In genomic region chr20:17612287-17612974, GRCh38 we compare ENCODE assay signal across 9 cellular contexts. TPM values are rescaled to one million over a fixed set of nuclear protein-coding genes. Genes with fewer than 3 reads are reported as not detected.
DNase-seq lines count a peak whose midpoint lies in the region; ATAC-seq, FAIRE-seq and TF ChIP-seq lines count a peak whose summit lies in the region.
"Had no signal": no experiment of that assay in that cellular context is flagged by ENCODE, and none has a peak within 500 bp of the region (broad histone marks: within the 10 kb centered on the region; RNA-seq: fewer than 3 reads in every experiment).

No MANE protein-coding gene starts in this region.

- WGBS in heart right ventricle, 2 donors: 62% methylated on average over 16 of the region's 16 CpGs

- H3K27me3 ChIP-seq in heart right ventricle: no peaks in the 10 kb centered on the region

- TF ChIP-seq CTCF in heart right ventricle (IDR thresholded peaks at IDR 0.05): no peak

- FAIRE-seq in GM19239 (lab: Jason Lieb, UNC): no peak

- peaks cover 0 to 81% (median 17%) of the 10 kb centered on the region in 9 donors for H3K36me3 ChIP-seq in heart right ventricle

- no peaks in the 10 kb centered on the region for H3K9me3 ChIP-seq in heart right ventricle

- DNase-seq in M059J (ENCODE audit: low read depth) (peak; percentile 56), heart right ventricle (no peak), GM19239 (ENCODE audit: insufficient read length, low spot score) (no peak), NCI-H226 (no peak), globus pallidus (ENCODE audit: low spot score) (no peak)
- DNase-seq in activated effector memory CD4-positive, alpha-beta T cell treated with anti-CD3 and anti-CD28 coated beads, Interleukin-2, amount 50 U/mL, for 16 hours: peak; percentile 66
- DNase-seq in stimulated activated CD8-positive, alpha-beta memory T cell treated with anti-CD3 and anti-CD28 coated beads, Interleukin-12 subunit alpha, Interleukin-12 subunit beta, amount 100 ng/mL, for 4 hours (ENCODE audit: low read depth): peak; percentile 19

- peaks cover 32 to 76% (median 53%) of the 10 kb centered on the region in 9 donors for H3K4me1 ChIP-seq in heart right ventricle

- peak overlapping the region in 9 of 10 donors; percentile 13 to 66 (median 56) for H3K27ac ChIP-seq in heart right ventricle
- H3K27ac ChIP-seq: parathyroid adenoma had no signal

- intact Hi-C loops in heart right ventricle (cut with DNase I): loop anchor here in 8 of 10 donors (2.0 to 10.0 kb wide), 4 partner anchors 40 to 108 kb away; partner anchors contain the start of gene DSTN (in 4 of the 8)

- peak; percentile 3 to 25 (median 15) for ATAC-seq in heart right ventricle
- ATAC-seq in GM21528 (IDR thresholded peaks at IDR 0.05; ENCODE audit: low FRiP score, unreplicated experiment): no peak

- H3K4me3 ChIP-seq in heart right ventricle: no peak overlapping the region

RNA-seq across cellular contexts. Expression of gene DSTN, which starts 42.6 kb away (rescaled TPM):
- total RNA-seq in M059J (2014; rRNA removed; shearing (Covaris generic)): 452 and 584 TPM in 2 replicates
- total RNA-seq in heart right ventricle: 100 to 1,000 TPM; 353 to 802 (median 569) TPM
- 100 to 1,000 TPM; 261 to 538 TPM for polyA plus RNA-seq in heart right ventricle

Comparison
In these comparisons a context has a peak if more than half of its experiments do, and no peak if none do; other contexts are left out.
1. DNase-seq: peak in M059J (single experiment), activated effector memory CD4-positive, alpha-beta T cell treated with anti-CD3 and anti-CD28 coated beads, Interleukin-2, amount 50 U/mL, for 16 hours (single experiment) and stimulated activated CD8-positive, alpha-beta memory T cell treated with anti-CD3 and anti-CD28 coated beads, Interleukin-12 subunit alpha, Interleukin-12 subunit beta, amount 100 ng/mL, for 4 hours (single experiment); none in heart right ventricle (0 of 2), GM19239 (single experiment), NCI-H226 (single experiment) and globus pallidus (single experiment).